1 cellular context compared by ENCODE assay signal in genomic region chr2:176931588-176932563, GRCh38.
A peak's percentile ranks its signal among the peaks of the same experiment; 100 is the strongest.
TF ChIP-seq lines count a peak whose summit lies in the region.

No MANE protein-coding gene starts in this region.

TF ChIP-seq in K562, 482 proteins besides CTCF, POLR2A, EP300 and RAD21 (continued from another document and continues in another):
- TF ChIP-seq THAP12 (CRISPR knock-in tag; IDR thresholded peaks at IDR 0.05) (no peak), ETV1 (tag; conservative IDR thresholded peaks at IDR 0.05; ENCODE audit: low read depth) (peak; percentile 31), FOXO4 (CRISPR knock-in tag; IDR thresholded peaks at IDR 0.05) (no peak), ZBTB40 (IDR thresholded peaks at IDR 0.05) (0 out of 2 replicates have a peak, but pooled peaks have one; percentile 48), ZBTB40 (CRISPR knock-in tag; IDR thresholded peaks at IDR 0.05) (no peak), ZNF431 (CRISPR knock-in tag; IDR thresholded peaks at IDR 0.05) (no peak), POLR3G (IDR thresholded peaks at IDR 0.05; ENCODE audit: extremely low read depth, insufficient read length, insufficient replicate concordance) (no peak), ZNF75A (CRISPR knock-in tag; IDR thresholded peaks at IDR 0.05) (no peak), NFATC3 (IDR thresholded peaks at IDR 0.05) (no peak), GATAD2B (IDR thresholded peaks at IDR 0.05; ENCODE audit: borderline replicate concordance) (no peak), ZNF57 (CRISPR knock-in tag; IDR thresholded peaks at IDR 0.05) (no peak), POU5F1 (IDR thresholded peaks at IDR 0.05; ENCODE audit: borderline replicate concordance, low read depth, low read length, partially characterized antibody) (no peak), MTA1 (IDR thresholded peaks at IDR 0.05; ENCODE audit: borderline replicate concordance) (0 out of 2 replicates have a peak, but pooled peaks have one; percentile 56), RNF2 (IDR thresholded peaks at IDR 0.05) (peak; percentile 70; the same call in 1 of the 2 replicates), PTBP1 (IDR thresholded peaks at IDR 0.05; ENCODE audit: low read depth, low read length) (no peak), TRIM25 (IDR thresholded peaks at IDR 0.05; ENCODE audit: borderline replicate concordance) (no peak), VEZF1 (CRISPR knock-in tag; IDR thresholded peaks at IDR 0.05) (peak; percentile 42), STAG1 (CRISPR knock-in tag; IDR thresholded peaks at IDR 0.05; ENCODE audit: borderline replicate concordance) (no peak), CBFA2T3 (IDR thresholded peaks at IDR 0.05) (peak; percentile 43), BCL6 (CRISPR knock-in tag; IDR thresholded peaks at IDR 0.05) (no peak), PRPF4 (IDR thresholded peaks at IDR 0.05; ENCODE audit: insufficient read depth, low read depth, low read length, poor library complexity, severe bottlenecking) (no peak), RREB1 (CRISPR knock-in tag; IDR thresholded peaks at IDR 0.05) (no peak), E2F8 (IDR thresholded peaks at IDR 0.05; ENCODE audit: low read depth, partially characterized antibody) (peak; percentile 52), ZNF586 (CRISPR knock-in tag; conservative IDR thresholded peaks at IDR 0.05) (no peak), IFI16 (CRISPR knock-in tag; IDR thresholded peaks at IDR 0.05) (no peak), PHTF2 (CRISPR knock-in tag; IDR thresholded peaks at IDR 0.05) (no peak), HMG20B (CRISPR knock-in tag; IDR thresholded peaks at IDR 0.05) (no peak), MEF2D (tag; conservative IDR thresholded peaks at IDR 0.05; ENCODE audit: low read depth) (0 out of 2 replicates have a peak, but pooled peaks have one; percentile 19)
